In the genomic region with DNA sequence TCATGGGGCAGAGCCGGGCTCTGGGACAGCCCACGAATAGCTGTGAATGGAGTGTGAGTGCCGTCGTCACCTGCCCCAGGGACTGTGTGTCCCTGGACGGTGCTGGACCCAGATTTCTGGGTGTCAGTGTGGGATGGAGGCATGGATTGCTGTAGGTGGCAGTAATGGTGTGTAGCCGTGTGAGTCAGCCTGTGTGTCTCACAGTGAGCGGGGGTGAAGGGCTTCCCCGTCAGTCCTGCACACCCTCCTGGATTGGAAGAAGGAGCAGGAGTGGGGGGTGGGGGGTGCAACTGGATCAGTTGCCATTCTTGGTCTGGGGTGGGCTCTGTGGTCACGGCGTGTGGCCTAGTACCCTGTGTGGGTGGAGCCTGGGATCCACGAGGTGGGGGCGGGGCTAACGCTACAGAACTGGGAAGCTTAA, we compare ENCODE assay signal across 11 cellular contexts. TPM values are rescaled to one million over a fixed set of nuclear protein-coding genes. Genes with fewer than 3 reads are reported as not detected.
DNase-seq lines count a peak whose midpoint lies in the region; ATAC-seq, FAIRE-seq and TF ChIP-seq lines count a peak whose summit lies in the region.
"Had no signal": no experiment of that assay in that cellular context is flagged by ENCODE, and none has a peak within 500 bp of the region (broad histone marks: within the 10 kb centered on the region; RNA-seq: fewer than 3 reads in every experiment).

No MANE protein-coding gene starts in this region.

- 34% methylated on average over 11 of the region's 13 CpGs for WGBS in K562 (ENCODE audit: insufficient coverage, low coverage, missing lambda C conversion rate)

- peaks cover 22 to 62% of the 10 kb centered on the region in 2 experiments; a peak in 4 of 5 replicates for H3K4me1 ChIP-seq in K562 (replicated peaks in 1 of 2; ENCODE audit: control insufficient read depth in 2 of 2, insufficient read depth in 2 of 2, low read length in 2 of 2)

- H3K79me2 ChIP-seq in K562 (ENCODE audit: control insufficient read depth, insufficient read depth, low read length) (peaks cover 6% of the 10 kb centered on the region; the same call in 2 of the 3 replicates), neural cell (replicated peaks; ENCODE audit: insufficient read depth, low read length) (no peaks in the 10 kb centered on the region)
- H3K79me2 ChIP-seq: parathyroid adenoma had no signal

- peak in 2 of 3 experiments; percentile 9 to 24; a peak in 2 of 6 replicates for TF ChIP-seq CTCF in K562 (IDR thresholded peaks at IDR 0.05 in 2 of 3, conservative IDR thresholded peaks at IDR 0.05 in 1 of 3; ENCODE audit: insufficient read depth in 2 of 3, low read depth in 1 of 3, low read length in 3 of 3)
- peak; percentile 4 for TF ChIP-seq CTCF in neural cell (IDR thresholded peaks at IDR 0.05; ENCODE audit: poor library complexity, severe bottlenecking)

- peak; percentile 40 for FAIRE-seq in K562 (lab: Jason Lieb, UNC)
- no peak for FAIRE-seq in GM12891 (lab: Jason Lieb, UNC)

- in situ Hi-C loops in K562 (cut with MboI) = no loop called here

- no peaks in the 10 kb centered on the region for H3K9me3 ChIP-seq in K562 (replicated peaks; ENCODE audit: control insufficient read depth, insufficient read depth, low read depth, low read length)
- no peaks in the 10 kb centered on the region for H3K9me3 ChIP-seq in neural cell (ENCODE audit: low read length)
- H3K9me3 ChIP-seq: heart left ventricle had no signal

- H3K27ac ChIP-seq in K562 (ENCODE audit: extremely low read depth, low read depth, low read length) (no peak overlapping the region), neural cell (ENCODE audit: low read length) (peak overlapping the region; percentile 58)
- H3K27ac ChIP-seq: heart left ventricle, parathyroid adenoma had no signal

- no peaks in the 10 kb centered on the region for H3K9me2 ChIP-seq in neural cell (ENCODE audit: insufficient read depth, low read length)

- H3K4me2 ChIP-seq in K562 (ENCODE audit: insufficient read depth, low read length) (0 out of 2 replicates have a peak overlapping the region, but pooled peaks have one; percentile 44), neural cell (ENCODE audit: low read length) (peak overlapping the region; percentile 67)

- H3K4me3 ChIP-seq in K562 (no peak overlapping the region), neural cell (ENCODE audit: low read length) (peak overlapping the region; percentile 68)
- H3K4me3 ChIP-seq: heart left ventricle had no signal

- no TSS peak for BruUV-seq in K562 (replicated peaks; lab: Mats Ljungman, UMichigan)

- intact Hi-C loops in K562 (cut with micrococcal nuclease) = no loop called here

- H3K9ac ChIP-seq in K562 (ENCODE audit: insufficient read depth in 1 of 2, low read depth in 2 of 2, low read length in 2 of 2) (peak overlapping the region; percentile 21 to 65; a peak in 2 of 4 replicates), neural cell (ENCODE audit: low read length) (peak overlapping the region; percentile 60)
- H3K9ac ChIP-seq: parathyroid adenoma had no signal

- peaks cover 4% of the 10 kb centered on the region for H3K9me1 ChIP-seq in K562 (ENCODE audit: control insufficient read depth, insufficient read depth, low read length)

- TF ChIP-seq POLR2A in K562 (conservative IDR thresholded peaks at IDR 0.05) = no peak
- TF ChIP-seq POLR2A in GM12891 (IDR thresholded peaks at IDR 0.05; ENCODE audit: low read depth, low read length) = no peak

- CTCF ChIA-PET in K562 (lab: Yijun Ruan, JAX; ENCODE audit: low intra/inter-chr PET ratio) = no interaction called here

- POLR2A ChIA-PET in K562 (lab: Yijun Ruan, JAX) = interaction anchor here (0.8 to 1.0 kb wide), 4 partner anchors 9 to 16 kb away, joined by 3 to 5 read pairs (median 4); no protein-coding TSS in a partner anchor

- H3K36me3 ChIP-seq in K562 (ENCODE audit: control insufficient read depth, insufficient read depth, low read length) (no peaks in the 10 kb centered on the region), neural cell (ENCODE audit: insufficient read depth, low read length) (no peaks in the 10 kb centered on the region)

- TF ChIP-seq RAD21 in K562 (CRISPR knock-in tag; conservative IDR thresholded peaks at IDR 0.05 in 1 of 2, IDR thresholded peaks at IDR 0.05 in 1 of 2) (no peak), neural cell (conservative IDR thresholded peaks at IDR 0.05) (no peak)

- peak overlapping the region; percentile 83 for H2AFZ ChIP-seq in K562 (ENCODE audit: low read depth, low read length)
- no peak overlapping the region for H2AFZ ChIP-seq in neural cell (ENCODE audit: low read depth, low read length)
- H2AFZ ChIP-seq: parathyroid adenoma had no signal

- H3K27me3 ChIP-seq in K562 (ENCODE audit: control insufficient read depth in 2 of 2, insufficient read depth in 2 of 2, low read length in 2 of 2) (no peaks in the 10 kb centered on the region), neural cell (ENCODE audit: insufficient read depth, low read depth, low read length) (peaks cover 14% of the 10 kb centered on the region)

- ATAC-seq in K562 (no peak), HG02798 (IDR thresholded peaks at IDR 0.05; ENCODE audit: poor library complexity, unreplicated experiment) (no peak), HG03135 (IDR thresholded peaks at IDR 0.05; ENCODE audit: unreplicated experiment) (no peak)
- ATAC-seq: heart left ventricle had no signal

- peak; percentile 43 for DNase-seq in D341Med (ENCODE audit: low spot score)
- peak; percentile 91 for DNase-seq in HPDE6-E6E7 (ENCODE audit: extremely low spot score)
- peak in 3 of 4 experiments; percentile 35 to 53 (median 47) for DNase-seq in K562 (ENCODE audit: extremely low read depth in 1 of 4, low spot score in 3 of 4)
- no peak for DNase-seq in GM12891 (ENCODE audit: insufficient read length, low spot score)
- DNase-seq in NCI-H774 (lab: John Stamatoyannopoulos, UW) = no peak
- DNase-seq: activated CD4-positive, alpha-beta T cell treated with anti-CD3 and anti-CD28 coated beads, Interleukin-2, amount 50 U/mL, for 48 hours had no signal

- H4K20me1 ChIP-seq in K562 (replicated peaks; ENCODE audit: control insufficient read depth, insufficient read depth, low read length) (peaks cover 6% of the 10 kb centered on the region; the same call in 1 of the 2 replicates), neural cell (ENCODE audit: insufficient read depth) (no peaks in the 10 kb centered on the region)

- TF ChIP-seq EP300 in K562 (IDR thresholded peaks at IDR 0.05; ENCODE audit: low read length) (no peak), neural cell (conservative IDR thresholded peaks at IDR 0.05; ENCODE audit: poor library complexity, severe bottlenecking) (no peak)

- no peaks in the 10 kb centered on the region for H3F3A ChIP-seq in neural cell (ENCODE audit: insufficient read depth, low read length, poor library complexity, severe bottlenecking)

TF ChIP-seq in K562, 482 proteins besides CTCF, POLR2A, EP300 and RAD21 (continues in another document):
- peak; percentile 64 for TF ChIP-seq FOSL1 (tag; conservative IDR thresholded peaks at IDR 0.05)

TF ChIP-seq in neural cell, 6 proteins besides CTCF, POLR2A, EP300 and RAD21:
- TF ChIP-seq SMC3 (conservative IDR thresholded peaks at IDR 0.05; ENCODE audit: poor library complexity) = no peak

TF ChIP-seq in GM12891, 5 proteins besides CTCF, POLR2A, EP300 and RAD21 (continues in another document):
- TF ChIP-seq TAF1 (IDR thresholded peaks at IDR 0.05; ENCODE audit: low read depth, low read length) (no peak), POLR2AphosphoS5 (IDR thresholded peaks at IDR 0.05; ENCODE audit: low read depth, low read length) (no peak), POU2F2 (IDR thresholded peaks at IDR 0.05; ENCODE audit: low read depth, low read length) (no peak)

RNA-seq across cellular contexts. Expression of gene LTBP4, which starts 6.5 kb away (rescaled TPM):
- total RNA-seq in K562 (2011; cell fraction: chromatin; rRNA removed; ENCODE audit: low replicate concordance) = 209 and 457 TPM in 2 replicates
- 301 and 327 TPM in 2 replicates for total RNA-seq in K562 (2011; cell fraction: nucleolus; rRNA removed)
- total RNA-seq in K562 (2011; cell fraction: nucleoplasm; rRNA removed) = 219 and 259 TPM in 2 replicates
- total RNA-seq in K562 (2014; rRNA removed) = 38.7 and 44.5 TPM in 2 replicates
- 6.1 and 9.7 TPM in 2 replicates for total RNA-seq in K562 (2014; rRNA removed; fragmentation: Illumina TruSeq; extraction: Trizol)
- 19.9 and 25.0 TPM in 2 replicates for total RNA-seq in K562 (2015; rRNA removed; fragmentation: Illumina TruSeq; extraction: Trizol)
- 148 and 160 TPM in 2 replicates for total RNA-seq in K562 (2021)
- polyA plus RNA-seq in K562 (2011; rRNA removed) = 34.4 and 64.2 TPM in 2 replicates
- 40.5 and 63.1 TPM in 2 replicates for polyA plus RNA-seq in K562 (2011; cell fraction: cytosol; rRNA removed)
- 400 and 488 TPM in 2 replicates for polyA plus RNA-seq in K562 (2011; cell fraction: nucleus; rRNA removed)
- polyA plus RNA-seq in K562 (2012) = 256 and 263 TPM in 2 replicates
- 31.6 and 65.6 TPM in 2 replicates for polyA plus RNA-seq in K562 (2014; fragmentation: Illumina TruSeq; extraction: Trizol)
- under 1 TPM; 0.35 to 0.53 TPM for polyA plus RNA-seq in K562 (2014; fragmentation: Nextera tagmentation; extraction: Ambion mirVana)
- 108 and 112 TPM in 2 replicates for polyA plus RNA-seq in K562 (2014; rRNA removed)
- 6.8 and 10.0 TPM in 2 replicates for polyA minus RNA-seq in K562 (2011; rRNA and poly(A)+ RNA removed)
- polyA minus RNA-seq in K562 (2011; cell fraction: cytosol; rRNA and poly(A)+ RNA removed) = 50.8 and 74.4 TPM in 2 replicates
- 47.9 and 57.5 TPM in 2 replicates for polyA minus RNA-seq in K562 (2011; cell fraction: nucleus; rRNA and poly(A)+ RNA removed)
- polyA plus RNA-seq in neural cell = 55.6 and 59.7 TPM in 2 replicates
- 47.0 and 49.8 TPM in 2 replicates for polyA minus RNA-seq in neural cell
- 15.3 TPM for polyA plus RNA-seq in GM12891 (2012; ENCODE audit: low read depth, missing spikeins)

RNA-seq across cellular contexts. Expression of gene SHKBP1, which starts 18.0 kb away (rescaled TPM):
- 33.3 and 146 TPM in 2 replicates for total RNA-seq in K562 (2011; cell fraction: chromatin; rRNA removed; ENCODE audit: low replicate concordance)
- 62.0 and 84.4 TPM in 2 replicates for total RNA-seq in K562 (2011; cell fraction: nucleolus; rRNA removed)
- 39.4 and 65.9 TPM in 2 replicates for total RNA-seq in K562 (2011; cell fraction: nucleoplasm; rRNA removed)
- total RNA-seq in K562 (2014; rRNA removed) = 33.7 and 48.0 TPM in 2 replicates
- total RNA-seq in K562 (2014; rRNA removed; fragmentation: Illumina TruSeq; extraction: Trizol) = 6.6 and 9.6 TPM in 2 replicates
- total RNA-seq in K562 (2015; rRNA removed; fragmentation: Illumina TruSeq; extraction: Trizol) = 17.5 and 22.3 TPM in 2 replicates
- total RNA-seq in K562 (2021) = 54.5 and 58.1 TPM in 2 replicates
- polyA plus RNA-seq in K562 (2011; rRNA removed) = 18.9 and 24.4 TPM in 2 replicates
- polyA plus RNA-seq in K562 (2011; cell fraction: cytosol; rRNA removed) = 34.0 and 79.0 TPM in 2 replicates
- polyA plus RNA-seq in K562 (2011; cell fraction: nucleus; rRNA removed) = 68.6 and 104 TPM in 2 replicates
- polyA plus RNA-seq in K562 (2012) = 56.1 and 106 TPM in 2 replicates
- 33.7 and 42.0 TPM in 2 replicates for polyA plus RNA-seq in K562 (2014; fragmentation: Illumina TruSeq; extraction: Trizol)
- polyA plus RNA-seq in K562 (2014; fragmentation: Nextera tagmentation; extraction: Ambion mirVana) = 1 to 10 TPM; 1.2 to 4.9 TPM
- 34.2 and 40.4 TPM in 2 replicates for polyA plus RNA-seq in K562 (2014; rRNA removed)
- 11.5 and 17.4 TPM in 2 replicates for polyA minus RNA-seq in K562 (2011; rRNA and poly(A)+ RNA removed)
- polyA minus RNA-seq in K562 (2011; cell fraction: cytosol; rRNA and poly(A)+ RNA removed) = 53.0 and 61.0 TPM in 2 replicates
- polyA minus RNA-seq in K562 (2011; cell fraction: nucleus; rRNA and poly(A)+ RNA removed) = 18.8 and 19.9 TPM in 2 replicates
- 3.8 and 6.3 TPM in 2 replicates for polyA plus RNA-seq in neural cell
- 8.6 and 13.1 TPM in 2 replicates for polyA minus RNA-seq in neural cell
- 61.3 TPM for polyA plus RNA-seq in GM12891 (2012; ENCODE audit: low read depth, missing spikeins)

Comparison
In these comparisons a context has a peak if more than half of its experiments do, and no peak if none do; other contexts are left out.
1. DNase-seq: peak in D341Med (single experiment), HPDE6-E6E7 (single experiment) and K562 (3 of 4); none in GM12891 (single experiment) and NCI-H774 (single experiment).